In genomic region chr19:52789440-52789839, GRCh38 we compare ENCODE assay signal across 17 cellular contexts. TPM values are rescaled to one million over a fixed set of nuclear protein-coding genes. Genes with fewer than 3 reads are reported as not detected.
DNase-seq lines count a peak whose midpoint lies in the region; ATAC-seq and TF ChIP-seq lines count a peak whose summit lies in the region.
"Had no signal": no experiment of that assay in that cellular context is flagged by ENCODE, and none has a peak within 500 bp of the region (broad histone marks: within the 10 kb centered on the region; RNA-seq: fewer than 3 reads in every experiment).

No MANE protein-coding gene starts in this region.

- CTCF ChIA-PET in activated B cell treated with CpG ODN at 0.5 μM for 24 hours (lab: Charles Lee): no interaction called here
- CTCF ChIA-PET in naive thymus-derived CD4-positive, alpha-beta T cell (lab: Charles Lee): no interaction called here

- intact Hi-C loops in activated B cell treated with CpG ODN at 0.5 μM for 24 hours (cut with micrococcal nuclease): loop anchor here (10.0 kb wide), 1 partner anchor 95 kb away; no protein-coding TSS in a partner anchor
- intact Hi-C loops in naive thymus-derived CD4-positive, alpha-beta T cell (cut with micrococcal nuclease): loop anchor here (5.0 to 10.0 kb wide), 3 partner anchors 108 to 175 kb away; partner anchors contain the start of genes ZNF320 (in 1 of the 2), ZNF816 (in 1 of the 2) and ZNF888 (in 1 of the 2)
- intact Hi-C loops in mucosa of descending colon (cut with DNase I, micrococcal nuclease): no loop called here

- peaks cover 30% of the 10 kb centered on the region for H3K4me1 Mint-ChIP-seq in activated T-cell treated with anti-CD3 and anti-CD28 coated beads, Interleukin-2, amount 50 U/mL, for 4 hours (ENCODE audit: low read depth)
- peaks cover 22% of the 10 kb centered on the region for H3K4me1 Mint-ChIP-seq in activated T-cell treated with anti-CD3 and anti-CD28 coated beads, Interleukin-2, amount 50 U/mL, for 24 hours (ENCODE audit: low read depth)
- H3K4me1 Mint-ChIP-seq in CD4-positive, CD25-positive, alpha-beta regulatory T cell: peaks cover 9 to 28% (median 20%) of the 10 kb centered on the region in 4 donors
- peaks cover 28% of the 10 kb centered on the region for H3K4me1 Mint-ChIP-seq in activated B cell treated with CpG ODN at 0.5 μM for 24 hours
- H3K4me1 Mint-ChIP-seq in naive thymus-derived CD4-positive, alpha-beta T cell: peaks cover 19 to 35% (median 30%) of the 10 kb centered on the region in 7 donors

- H3K36me3 Mint-ChIP-seq in activated T-cell treated with anti-CD3 and anti-CD28 coated beads, Interleukin-2, amount 50 U/mL, for 4 hours (ENCODE audit: insufficient read depth): peaks cover 5% of the 10 kb centered on the region
- H3K36me3 Mint-ChIP-seq in activated T-cell treated with anti-CD3 and anti-CD28 coated beads, Interleukin-2, amount 50 U/mL, for 24 hours (ENCODE audit: low read depth): peaks cover 42% of the 10 kb centered on the region
- H3K36me3 Mint-ChIP-seq in CD4-positive, CD25-positive, alpha-beta regulatory T cell: peaks cover 9% of the 10 kb centered on the region
- H3K36me3 Mint-ChIP-seq in activated B cell treated with CpG ODN at 0.5 μM for 24 hours (ENCODE audit: low read depth): peaks cover 4% of the 10 kb centered on the region
- peaks cover 10 to 33% (median 24%) of the 10 kb centered on the region in 5 donors for H3K36me3 Mint-ChIP-seq in naive thymus-derived CD4-positive, alpha-beta T cell

- POLR2A ChIA-PET in activated B cell treated with CpG ODN at 0.5 μM for 24 hours (lab: Charles Lee): no interaction called here
- POLR2A ChIA-PET in naive thymus-derived CD4-positive, alpha-beta T cell (lab: Charles Lee): no interaction called here

- no peaks in the 10 kb centered on the region for H3K27me3 ChIP-seq in CD4-positive, CD25-positive, alpha-beta regulatory T cell (ENCODE audit: control insufficient read depth, insufficient read depth, low read length)
- H3K27me3 ChIP-seq in naive thymus-derived CD4-positive, alpha-beta T cell (ENCODE audit: control insufficient read depth in 2 of 2, insufficient read depth in 2 of 2, low read length in 2 of 2): no peaks in the 10 kb centered on the region

- H3K27ac Mint-ChIP-seq in activated T-cell treated with anti-CD3 and anti-CD28 coated beads, Interleukin-2, amount 50 U/mL, for 24 hours: no peak overlapping the region
- H3K27ac Mint-ChIP-seq in CD4-positive, CD25-positive, alpha-beta regulatory T cell: no peak overlapping the region
- no peak overlapping the region for H3K27ac Mint-ChIP-seq in activated B cell treated with CpG ODN at 0.5 μM for 24 hours
- H3K27ac Mint-ChIP-seq in naive thymus-derived CD4-positive, alpha-beta T cell: no peak overlapping the region
- H3K27ac Mint-ChIP-seq: CD8-positive, alpha-beta T cell; GM23338; H9 had no signal

- H3K27me3 Mint-ChIP-seq in activated T-cell treated with anti-CD3 and anti-CD28 coated beads, Interleukin-2, amount 50 U/mL, for 4 hours (ENCODE audit: low read depth): no peaks in the 10 kb centered on the region
- peaks cover 4% of the 10 kb centered on the region for H3K27me3 Mint-ChIP-seq in activated T-cell treated with anti-CD3 and anti-CD28 coated beads, Interleukin-2, amount 50 U/mL, for 24 hours
- H3K27me3 Mint-ChIP-seq in CD4-positive, CD25-positive, alpha-beta regulatory T cell: no peaks in the 10 kb centered on the region
- no peaks in the 10 kb centered on the region for H3K27me3 Mint-ChIP-seq in activated B cell treated with CpG ODN at 0.5 μM for 24 hours
- no peaks in the 10 kb centered on the region for H3K27me3 Mint-ChIP-seq in naive thymus-derived CD4-positive, alpha-beta T cell

- H3K4me3 ChIP-seq in CD4-positive, CD25-positive, alpha-beta regulatory T cell (ENCODE audit: low read depth, low read length): no peak overlapping the region
- H3K4me3 ChIP-seq in naive thymus-derived CD4-positive, alpha-beta T cell (ENCODE audit: low read length): no peak overlapping the region
- no peak overlapping the region for H3K4me3 ChIP-seq in mucosa of descending colon
- H3K4me3 ChIP-seq: GM23338 had no signal

- H3K9me3 ChIP-seq in CD4-positive, CD25-positive, alpha-beta regulatory T cell (ENCODE audit: control insufficient read depth in 2 of 2, low read length in 2 of 2): peaks cover 11 to 28% of the 10 kb centered on the region in 2 experiments
- peaks cover 0 to 10% (median 5%) of the 10 kb centered on the region in 3 experiments for H3K9me3 ChIP-seq in naive thymus-derived CD4-positive, alpha-beta T cell (ENCODE audit: control insufficient read depth in 2 of 3, low read length in 3 of 3)
- peaks cover 23% of the 10 kb centered on the region for H3K9me3 ChIP-seq in mucosa of descending colon

- no peak for ATAC-seq in activated T-cell treated with anti-CD3 and anti-CD28 coated beads, Interleukin-2, amount 50 U/mL, for 4 hours
- no peak for ATAC-seq in CD4-positive, CD25-positive, alpha-beta regulatory T cell (ENCODE audit: low read depth in 2 of 2)
- ATAC-seq in activated B cell treated with CpG ODN at 0.5 μM for 24 hours (ENCODE audit: low read depth): no peak
- ATAC-seq in naive thymus-derived CD4-positive, alpha-beta T cell: no peak
- ATAC-seq in mucosa of descending colon: no peak
- ATAC-seq: CD8-positive, alpha-beta T cell; GM23338 had no signal

- peaks cover 8% of the 10 kb centered on the region for H3K4me1 ChIP-seq in CD4-positive, CD25-positive, alpha-beta regulatory T cell (ENCODE audit: control insufficient read depth, insufficient read depth, low read length, poor library complexity, severe bottlenecking)
- H3K4me1 ChIP-seq in naive thymus-derived CD4-positive, alpha-beta T cell (ENCODE audit: control insufficient read depth in 2 of 2, insufficient read depth in 2 of 2, low read length in 2 of 2): peaks cover 0 to 3% of the 10 kb centered on the region in 2 donors
- H3K4me1 ChIP-seq in mucosa of descending colon (ENCODE audit: low read depth): peaks cover 2% of the 10 kb centered on the region
- H3K4me1 ChIP-seq: Caco-2 had no signal

- no peaks in the 10 kb centered on the region for H3K36me3 ChIP-seq in CD4-positive, CD25-positive, alpha-beta regulatory T cell (ENCODE audit: control insufficient read depth, insufficient read depth, low read length)
- no peaks in the 10 kb centered on the region for H3K36me3 ChIP-seq in naive thymus-derived CD4-positive, alpha-beta T cell (ENCODE audit: control insufficient read depth in 2 of 3, insufficient read depth in 3 of 3, low read length in 3 of 3)
- no peaks in the 10 kb centered on the region for H3K36me3 ChIP-seq in mucosa of descending colon (ENCODE audit: low read depth)

- H3K4me3 Mint-ChIP-seq in activated T-cell treated with anti-CD3 and anti-CD28 coated beads, Interleukin-2, amount 50 U/mL, for 4 hours: peak overlapping the region; percentile 40
- H3K4me3 Mint-ChIP-seq in activated T-cell treated with anti-CD3 and anti-CD28 coated beads, Interleukin-2, amount 50 U/mL, for 24 hours: no peak overlapping the region
- H3K4me3 Mint-ChIP-seq in CD4-positive, CD25-positive, alpha-beta regulatory T cell: peak overlapping the region in 3 of 4 donors; percentile 5 to 68 (median 50)
- peak overlapping the region; percentile 25 for H3K4me3 Mint-ChIP-seq in activated B cell treated with CpG ODN at 0.5 μM for 24 hours
- peak overlapping the region in 6 of 10 donors; percentile 6 to 92 (median 42) for H3K4me3 Mint-ChIP-seq in naive thymus-derived CD4-positive, alpha-beta T cell
- H3K4me3 Mint-ChIP-seq: CD8-positive, alpha-beta T cell; GM23338; H9 had no signal

- H3K27ac ChIP-seq in CD4-positive, CD25-positive, alpha-beta regulatory T cell (ENCODE audit: insufficient read depth, low read length, poor library complexity, severe bottlenecking): no peak overlapping the region
- H3K27ac ChIP-seq in naive thymus-derived CD4-positive, alpha-beta T cell (ENCODE audit: low read depth, low read length): no peak overlapping the region
- no peak overlapping the region for H3K27ac ChIP-seq in caudate nucleus (ENCODE audit: low read depth, low read length)

- peaks cover 12% of the 10 kb centered on the region for H3K9me3 Mint-ChIP-seq in activated T-cell treated with anti-CD3 and anti-CD28 coated beads, Interleukin-2, amount 50 U/mL, for 4 hours
- H3K9me3 Mint-ChIP-seq in activated T-cell treated with anti-CD3 and anti-CD28 coated beads, Interleukin-2, amount 50 U/mL, for 24 hours: peaks cover 55% of the 10 kb centered on the region
- H3K9me3 Mint-ChIP-seq in CD4-positive, CD25-positive, alpha-beta regulatory T cell: peaks cover 0 to 36% (median 15%) of the 10 kb centered on the region in 7 donors
- peaks cover 7% of the 10 kb centered on the region for H3K9me3 Mint-ChIP-seq in activated B cell treated with CpG ODN at 0.5 μM for 24 hours
- peaks cover 10 to 87% (median 34%) of the 10 kb centered on the region in 11 donors for H3K9me3 Mint-ChIP-seq in naive thymus-derived CD4-positive, alpha-beta T cell

- no peak for TF ChIP-seq CTCF in activated B cell treated with CpG ODN at 0.5 μM for 24 hours (IDR thresholded peaks at IDR 0.05)
- no peak for TF ChIP-seq CTCF in mucosa of descending colon (IDR thresholded peaks at IDR 0.05)

- no peak for DNase-seq in activated T-cell treated with anti-CD3 and anti-CD28 coated beads, Interleukin-2, amount 50 U/mL, for 4 hours
- no peak for DNase-seq in activated T-cell treated with anti-CD3 and anti-CD28 coated beads, Interleukin-2, amount 50 U/mL, for 24 hours
- DNase-seq in CD4-positive, CD25-positive, alpha-beta regulatory T cell: no peak
- DNase-seq in activated B cell treated with CpG ODN at 0.5 μM for 24 hours (no peak), mucosa of descending colon (no peak), caudate nucleus (lab: John Stamatoyannopoulos, UW) (no peak)
- DNase-seq in naive thymus-derived CD4-positive, alpha-beta T cell: no peak
- DNase-seq in effector CD4-positive, alpha-beta T cell: no peak
- DNase-seq: ACHN; C1 segment of cervical spinal cord; Caco-2; CD8-positive, alpha-beta T cell; DND-41; GDM1; H9 had no signal

RNA-seq across cellular contexts. Expression of gene ZNF600, which starts 2.8 kb away (rescaled TPM):
- 10 to 100 TPM in 1 of 3 donors, 1 to 10 TPM in 2; 2.4 to 11.1 (median 5.5) TPM for total RNA-seq in activated T-cell treated with anti-CD3 and anti-CD28 coated beads, Interleukin-2, amount 50 U/mL, for 4 hours
- total RNA-seq in CD4-positive, CD25-positive, alpha-beta regulatory T cell: 22.3 TPM
- polyA plus RNA-seq in CD4-positive, CD25-positive, alpha-beta regulatory T cell: 10 to 100 TPM in 2 of 4 donors, 1 to 10 TPM in 2; 4.3 to 20.8 (median 14.3) TPM
- total RNA-seq in activated B cell treated with CpG ODN at 0.5 μM for 24 hours (25.2 and 30.5 TPM in 2 replicates), mucosa of descending colon (10 to 100 TPM in 2 of 3 donors, 1 to 10 TPM in 1; 9.7 to 26.2 (median 14.6) TPM)
- total RNA-seq in naive thymus-derived CD4-positive, alpha-beta T cell: 10 to 100 TPM in 4 of 5 experiments, 1 to 10 TPM in 1; 6.7 to 30.0 (median 19.8) TPM
- polyA plus RNA-seq in naive thymus-derived CD4-positive, alpha-beta T cell: 10 to 100 TPM in 1 of 2 donors, 1 to 10 TPM in 1; 5.2 to 17.2 TPM
- total RNA-seq: A172 had no signal

RNA-seq across cellular contexts. Expression of gene ZNF28, which starts 32.0 kb away (rescaled TPM):
- total RNA-seq in activated T-cell treated with anti-CD3 and anti-CD28 coated beads, Interleukin-2, amount 50 U/mL, for 4 hours: 10 to 100 TPM in 1 of 3 donors, 1 to 10 TPM in 2; 8.4 to 13.5 (median 9.2) TPM
- 6.6 TPM for total RNA-seq in CD4-positive, CD25-positive, alpha-beta regulatory T cell
- 10 to 100 TPM; 17.7 to 31.8 (median 21.5) TPM for polyA plus RNA-seq in CD4-positive, CD25-positive, alpha-beta regulatory T cell
- total RNA-seq in activated B cell treated with CpG ODN at 0.5 μM for 24 hours (18.4 and 24.6 TPM in 2 replicates), mucosa of descending colon (10 to 100 TPM; 16.9 to 20.1 (median 17.3) TPM)
- 10 to 100 TPM in 3 of 5 experiments, 1 to 10 TPM in 2; 6.5 to 26.0 (median 21.0) TPM for total RNA-seq in naive thymus-derived CD4-positive, alpha-beta T cell
- polyA plus RNA-seq in naive thymus-derived CD4-positive, alpha-beta T cell: 10 to 100 TPM; 10.2 to 14.4 TPM

RNA-seq across cellular contexts. Expression of gene ZNF611, which starts 54.6 kb away (rescaled TPM):
- 10 to 100 TPM; 10.4 to 15.3 (median 13.4) TPM for total RNA-seq in activated T-cell treated with anti-CD3 and anti-CD28 coated beads, Interleukin-2, amount 50 U/mL, for 4 hours
- 26.9 TPM for total RNA-seq in CD4-positive, CD25-positive, alpha-beta regulatory T cell
- 10 to 100 TPM; 19.0 to 34.1 (median 24.2) TPM for polyA plus RNA-seq in CD4-positive, CD25-positive, alpha-beta regulatory T cell
- 33.5 and 41.9 TPM in 2 replicates for total RNA-seq in activated B cell treated with CpG ODN at 0.5 μM for 24 hours
- 10 to 100 TPM; 23.4 to 56.0 (median 36.8) TPM for total RNA-seq in naive thymus-derived CD4-positive, alpha-beta T cell
- 10 to 100 TPM; 32.6 to 43.5 TPM for polyA plus RNA-seq in naive thymus-derived CD4-positive, alpha-beta T cell
- 10 to 100 TPM; 14.1 to 20.7 (median 16.0) TPM for total RNA-seq in mucosa of descending colon

Comparison
In these comparisons a context has a peak if more than half of its experiments do, and no peak if none do; other contexts are left out.
1. intact Hi-C loops: an anchor here in activated B cell treated with CpG ODN at 0.5 μM for 24 hours (10.0 kb wide) and naive thymus-derived CD4-positive, alpha-beta T cell (5.0 to 10.0 kb wide); none called in mucosa of descending colon.